ENCODE assay signal across 10 cellular contexts in the genomic region with DNA sequence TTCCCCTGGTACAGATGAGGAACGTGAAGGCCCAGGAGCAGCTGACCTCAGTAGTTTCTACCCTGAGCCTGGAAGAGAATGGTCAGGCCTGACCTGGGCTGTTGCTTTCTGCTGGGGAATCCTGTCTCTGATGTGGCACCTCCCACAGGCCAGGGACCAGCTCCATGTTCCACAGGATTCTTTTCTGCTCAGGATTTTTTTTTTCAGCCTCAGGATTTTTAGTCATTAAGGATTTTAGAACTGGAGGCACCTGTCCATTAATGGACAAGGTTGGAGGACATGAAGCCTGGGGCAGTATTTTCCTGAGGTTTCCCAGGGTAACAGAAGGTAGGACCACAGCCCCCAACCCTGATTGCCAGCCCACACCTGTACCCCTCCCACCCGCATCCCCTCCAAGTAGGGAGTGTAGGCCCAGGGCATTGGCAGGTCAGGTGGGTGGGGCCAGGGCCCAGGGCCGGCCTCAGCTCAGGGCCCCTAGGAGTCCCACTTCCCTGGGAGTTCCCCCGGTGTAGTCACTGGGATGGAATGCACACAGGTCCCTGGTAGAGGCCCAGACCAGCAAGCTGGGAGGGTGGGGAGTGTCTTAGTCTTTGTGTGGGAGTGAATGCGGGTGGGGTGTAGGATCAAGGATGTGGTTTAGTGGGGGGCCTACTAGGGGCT. TPM values are rescaled to one million over a fixed set of nuclear protein-coding genes. Genes with fewer than 3 reads are reported as not detected.
DNase-seq lines count a peak whose midpoint lies in the region; ATAC-seq, FAIRE-seq and TF ChIP-seq lines count a peak whose summit lies in the region.
"Had no signal": no experiment of that assay in that cellular context is flagged by ENCODE, and none has a peak within 500 bp of the region (broad histone marks: within the 10 kb centered on the region; RNA-seq: fewer than 3 reads in every experiment).

No MANE protein-coding gene starts in this region.

- H3K27me3 ChIP-seq in GM12878 (replicated peaks in 1 of 2; ENCODE audit: control insufficient read depth in 2 of 2, insufficient read depth in 2 of 2, low read length in 1 of 2) (no peaks in the 10 kb centered on the region), thyroid gland (no peaks in the 10 kb centered on the region)
- H3K27me3 ChIP-seq: SJCRH30 had no signal

- TF ChIP-seq CTCF in GM12878 (IDR thresholded peaks at IDR 0.05 in 2 of 3, conservative IDR thresholded peaks at IDR 0.05 in 1 of 3; ENCODE audit: control insufficient read depth in 2 of 3, extremely low read depth in 1 of 3, insufficient read depth in 1 of 3, low read depth in 3 of 3, low read length in 3 of 3) (no peak), thyroid gland (IDR thresholded peaks at IDR 0.05) (no peak)

- H3K79me2 ChIP-seq in GM12878 (ENCODE audit: control insufficient read depth, insufficient read depth, low read length) = no peaks in the 10 kb centered on the region

- no peak overlapping the region for H2AFZ ChIP-seq in GM12878 (ENCODE audit: control insufficient read depth, low read depth, low read length)

- TF ChIP-seq EP300 in GM12878 (IDR thresholded peaks at IDR 0.05; ENCODE audit: borderline replicate concordance in 1 of 2, control insufficient read depth in 1 of 2, low read depth in 2 of 2, low read length in 2 of 2) = no peak

- TF ChIP-seq RAD21 in GM12878 (IDR thresholded peaks at IDR 0.05; ENCODE audit: insufficient read depth, low read depth, low read length) = no peak

- RAD21 ChIA-PET in GM12878 (lab: Charles Lee; ENCODE audit: unreplicated experiment) = no interaction called here

- H3K4me2 ChIP-seq in GM12878 (ENCODE audit: control insufficient read depth, insufficient read depth) = no peak overlapping the region

- H3K9me3 ChIP-seq in GM12878 (replicated peaks; ENCODE audit: control insufficient read depth, insufficient read depth, low read length) (no peaks in the 10 kb centered on the region), thyroid gland (no peaks in the 10 kb centered on the region)
- H3K9me3 ChIP-seq: SJCRH30 had no signal

- SMC1A ChIA-PET in GM12878 (lab: Charles Lee; ENCODE audit: uncharacterized antibody, unreplicated experiment) = interaction anchor here (0.7 kb wide), 1 partner anchor 36 kb away, joined by 3 read pairs; no protein-coding TSS in a partner anchor

- H3K4me3 ChIP-seq in GM12878 (no peak overlapping the region), thyroid gland (replicated peaks in 1 of 3) (no peak overlapping the region)
- H3K4me3 ChIP-seq: SJCRH30 had no signal

- FAIRE-seq in GM12878 (lab: Jason Lieb, UNC) = no peak

- H3K27ac ChIP-seq in GM12878 (ENCODE audit: control insufficient read depth, insufficient read depth) (no peak overlapping the region), thyroid gland (no peak overlapping the region)
- H3K27ac ChIP-seq: SJCRH30 had no signal

- no TSS peak for BruUV-seq in GM12878 (replicated peaks; lab: Mats Ljungman, UMichigan)

- intact Hi-C loops in GM12878 (cut with micrococcal nuclease; ENCODE audit: unreplicated experiment) = no loop called here
- intact Hi-C loops in thyroid gland (cut with DNase I) = no loop called here

- DNase-seq in AG08395 (ENCODE audit: low spot score) = peak; percentile 91
- DNase-seq in HT1080 (ENCODE audit: low read depth) = peak; percentile 82
- no peak for DNase-seq in GM12878 (ENCODE audit: low read depth, low spot score)
- peak; percentile 95 for DNase-seq in kidney tubule cell (ENCODE audit: low spot score)
- no peak for DNase-seq in thyroid gland
- DNase-seq: glutamatergic neuron had no signal

- POLR2A ChIA-PET in GM12878 (lab: Charles Lee) = no interaction called here

- CTCF ChIA-PET in GM12878 (lab: Yijun Ruan, JAX) = no interaction called here

- 51% methylated on average over 5 of the region's 5 CpGs for WGBS in GM12878 (ENCODE audit: insufficient coverage, insufficient replicate concordance, low lambda C conversion rate, missing lambda C conversion rate)
- 60 to 85% methylated on average over 3 to 4 of the region's 5 CpGs for WGBS in thyroid gland, 2 donors

- H3K36me3 ChIP-seq in GM12878 (ENCODE audit: control insufficient read depth in 2 of 2, insufficient read depth in 2 of 2, low read length in 1 of 2) = no peaks in the 10 kb centered on the region
- H3K36me3 ChIP-seq in thyroid gland = no peaks in the 10 kb centered on the region
- H3K36me3 ChIP-seq: SJCRH30 had no signal

- ATAC-seq in GM12878 (peak; percentile 36; the same call in 2 of the 3 replicates), GM19455 (IDR thresholded peaks at IDR 0.05; ENCODE audit: unreplicated experiment) (no peak), HG02981 (IDR thresholded peaks at IDR 0.05; ENCODE audit: unreplicated experiment) (no peak), HG02884 (IDR thresholded peaks at IDR 0.05; ENCODE audit: unreplicated experiment) (no peak)

- H4K20me1 ChIP-seq in GM12878 (ENCODE audit: control insufficient read depth, insufficient read depth) = no peaks in the 10 kb centered on the region

- in situ Hi-C loops in GM12878 (cut with MboI) = no loop called here

- TF ChIP-seq POLR2A in GM12878 (IDR thresholded peaks at IDR 0.05; ENCODE audit: low read depth, low read length) = no peak
- TF ChIP-seq POLR2A in thyroid gland (IDR thresholded peaks at IDR 0.05) = no peak

- H3K4me1 ChIP-seq in GM12878 (ENCODE audit: control insufficient read depth, insufficient read depth, low read length) (peaks cover 36% of the 10 kb centered on the region), thyroid gland (no peaks in the 10 kb centered on the region)

- no peak overlapping the region for H3K9ac ChIP-seq in GM12878 (ENCODE audit: control insufficient read depth, insufficient read depth, low read length)

RNA-seq across cellular contexts. Expression of a gene that starts 16.1 kb away (rescaled TPM):
- total RNA-seq in HT1080 (2014; rRNA removed; shearing (Covaris generic)) = 0.14 and 0.50 TPM in 2 replicates
- polyA plus RNA-seq in HT1080 (2015; cell fraction: cytosol; rRNA removed) = 1.5 and 2.2 TPM in 2 replicates
- polyA plus RNA-seq in HT1080 (2015; cell fraction: nucleus; rRNA removed) = 0.30 and 0.49 TPM in 2 replicates
- total RNA-seq in GM12878 (2013; cell fraction: nucleolus; rRNA removed) = not detected in 2 replicates
- total RNA-seq in GM12878 (2014; rRNA removed) (9.8 and 10.5 TPM in 2 replicates), GM12878 (2014; rRNA removed; fragmentation: Illumina TruSeq; extraction: Trizol) (2.7 TPM in 2 replicates), GM12878 (2021) (6.3 and 8.0 TPM in 2 replicates), thyroid gland (10 to 100 TPM in 1 of 4 donors, 1 to 10 TPM in 3; 4.1 to 12.1 (median 5.7) TPM)
- polyA plus RNA-seq in GM12878 (2011; ENCODE audit: low read depth) = 2.3 TPM
- polyA plus RNA-seq in GM12878 (2011; rRNA removed) (0.16 and 0.33 TPM in 2 replicates), GM12878 (2014; fragmentation: Illumina TruSeq; extraction: Trizol) (1.6 TPM in 1 of 2 replicates, not detected in the other), GM12878 (2014; fragmentation: Nextera tagmentation; extraction: Ambion mirVana) (1 to 10 TPM; 1.4 to 1.5 TPM), GM12878 (2014; rRNA removed) (7.5 TPM in 2 replicates), GM12878 (2016; fragmentation: Nextera tagmentation; extraction: Ambion mirVana) (1 to 10 TPM; 5.1 to 5.6 TPM)
- 1.0 and 1.1 TPM in 2 replicates for polyA plus RNA-seq in GM12878 (2011; cell fraction: cytosol; rRNA removed)
- 0.70 and 1.0 TPM in 2 replicates for polyA plus RNA-seq in GM12878 (2011; cell fraction: nucleus; rRNA removed)
- 2.5 and 3.6 TPM in 2 replicates for polyA plus RNA-seq in GM12878 (2012)
- not detected in 2 replicates for polyA minus RNA-seq in GM12878 (2011; rRNA and poly(A)+ RNA removed)
- not detected in 2 replicates for polyA minus RNA-seq in GM12878 (2011; cell fraction: cytosol; rRNA and poly(A)+ RNA removed)
- polyA minus RNA-seq in GM12878 (2011; cell fraction: nucleus; rRNA and poly(A)+ RNA removed) = not detected in 2 replicates

RNA-seq across cellular contexts. Expression of a gene that starts 16.6 kb away (rescaled TPM):
- 22.5 and 34.6 TPM in 2 replicates for total RNA-seq in HT1080 (2014; rRNA removed; shearing (Covaris generic))
- 23.0 and 24.4 TPM in 2 replicates for polyA plus RNA-seq in HT1080 (2015; cell fraction: cytosol; rRNA removed)
- polyA plus RNA-seq in HT1080 (2015; cell fraction: nucleus; rRNA removed) = 13.7 and 16.5 TPM in 2 replicates
- total RNA-seq in GM12878 (2013; cell fraction: nucleolus; rRNA removed) = 32.5 and 52.1 TPM in 2 replicates
- 20.6 and 22.3 TPM in 2 replicates for total RNA-seq in GM12878 (2014; rRNA removed)
- total RNA-seq in GM12878 (2014; rRNA removed; fragmentation: Illumina TruSeq; extraction: Trizol) = 9.9 and 11.8 TPM in 2 replicates
- 26.2 and 26.5 TPM in 2 replicates for total RNA-seq in GM12878 (2021)
- polyA plus RNA-seq in GM12878 (2011; ENCODE audit: low read depth) = 4.2 TPM
- 12.1 and 16.5 TPM in 2 replicates for polyA plus RNA-seq in GM12878 (2011; rRNA removed)
- 22.5 and 34.9 TPM in 2 replicates for polyA plus RNA-seq in GM12878 (2011; cell fraction: cytosol; rRNA removed)
- 15.9 and 25.4 TPM in 2 replicates for polyA plus RNA-seq in GM12878 (2011; cell fraction: nucleus; rRNA removed)
- polyA plus RNA-seq in GM12878 (2012) = 10.8 and 11.2 TPM in 2 replicates
- polyA plus RNA-seq in GM12878 (2014; fragmentation: Illumina TruSeq; extraction: Trizol) = 5.3 and 11.9 TPM in 2 replicates
- 10 to 100 TPM in 1 of 2 experiments, 1 to 10 TPM in 1; 3.6 to 10.8 TPM for polyA plus RNA-seq in GM12878 (2014; fragmentation: Nextera tagmentation; extraction: Ambion mirVana)
- 29.1 and 30.8 TPM in 2 replicates for polyA plus RNA-seq in GM12878 (2014; rRNA removed)
- polyA plus RNA-seq in GM12878 (2016; fragmentation: Nextera tagmentation; extraction: Ambion mirVana) = 10 to 100 TPM; 22.1 to 26.4 TPM
- polyA minus RNA-seq in GM12878 (2011; rRNA and poly(A)+ RNA removed) = 10.9 and 19.5 TPM in 2 replicates
- 7.1 and 9.0 TPM in 2 replicates for polyA minus RNA-seq in GM12878 (2011; cell fraction: cytosol; rRNA and poly(A)+ RNA removed)
- polyA minus RNA-seq in GM12878 (2011; cell fraction: nucleus; rRNA and poly(A)+ RNA removed) = 5.9 and 15.7 TPM in 2 replicates
- 10 to 100 TPM; 28.4 to 48.5 (median 38.3) TPM for total RNA-seq in thyroid gland

RNA-seq across cellular contexts. Expression of a gene that starts 24.7 kb away (rescaled TPM):
- total RNA-seq in HT1080 (2014; rRNA removed; shearing (Covaris generic)) = 304 and 404 TPM in 2 replicates
- polyA plus RNA-seq in HT1080 (2015; cell fraction: cytosol; rRNA removed) = 423 and 488 TPM in 2 replicates
- 188 and 206 TPM in 2 replicates for polyA plus RNA-seq in HT1080 (2015; cell fraction: nucleus; rRNA removed)
- 4.2 and 6.8 TPM in 2 replicates for total RNA-seq in GM12878 (2013; cell fraction: nucleolus; rRNA removed)
- total RNA-seq in GM12878 (2014; rRNA removed) (41.3 and 50.5 TPM in 2 replicates), GM12878 (2014; rRNA removed; fragmentation: Illumina TruSeq; extraction: Trizol) (4.9 and 6.6 TPM in 2 replicates), GM12878 (2021) (25.8 and 31.6 TPM in 2 replicates), thyroid gland (100 to 1,000 TPM in 3 of 4 donors, 10 to 100 TPM in 1; 87.4 to 234 (median 170) TPM)
- polyA plus RNA-seq in GM12878 (2011; ENCODE audit: low read depth) = 6.8 TPM
- polyA plus RNA-seq in GM12878 (2011; rRNA removed) (6.1 and 11.7 TPM in 2 replicates), GM12878 (2014; fragmentation: Illumina TruSeq; extraction: Trizol) (1.4 TPM in 1 of 2 replicates, not detected in the other), GM12878 (2014; fragmentation: Nextera tagmentation; extraction: Ambion mirVana) (1 to 10 TPM; 1.8 to 3.4 TPM), GM12878 (2014; rRNA removed) (41.1 and 46.8 TPM in 2 replicates), GM12878 (2016; fragmentation: Nextera tagmentation; extraction: Ambion mirVana) (10 to 100 TPM; 27.1 to 30.8 TPM)
- 23.6 and 34.9 TPM in 2 replicates for polyA plus RNA-seq in GM12878 (2011; cell fraction: cytosol; rRNA removed)
- 19.5 and 31.3 TPM in 2 replicates for polyA plus RNA-seq in GM12878 (2011; cell fraction: nucleus; rRNA removed)
- 14.1 and 30.7 TPM in 2 replicates for polyA plus RNA-seq in GM12878 (2012)
- polyA minus RNA-seq in GM12878 (2011; rRNA and poly(A)+ RNA removed) = 1.7 and 11.1 TPM in 2 replicates
- polyA minus RNA-seq in GM12878 (2011; cell fraction: cytosol; rRNA and poly(A)+ RNA removed) = 3.7 and 5.5 TPM in 2 replicates
- 3.1 and 6.0 TPM in 2 replicates for polyA minus RNA-seq in GM12878 (2011; cell fraction: nucleus; rRNA and poly(A)+ RNA removed)

RNA-seq across cellular contexts. Expression of a gene that starts 37.4 kb away (rescaled TPM):
- 0.39 and 0.97 TPM in 2 replicates for total RNA-seq in HT1080 (2014; rRNA removed; shearing (Covaris generic))
- polyA plus RNA-seq in HT1080 (2015; cell fraction: cytosol; rRNA removed) = 3.2 and 5.3 TPM in 2 replicates
- polyA plus RNA-seq in HT1080 (2015; cell fraction: nucleus; rRNA removed) = 1.8 and 2.2 TPM in 2 replicates
- 2.4 and 2.7 TPM in 2 replicates for total RNA-seq in GM12878 (2013; cell fraction: nucleolus; rRNA removed)
- total RNA-seq in GM12878 (2014; rRNA removed) (2.8 and 3.4 TPM in 2 replicates), GM12878 (2014; rRNA removed; fragmentation: Illumina TruSeq; extraction: Trizol) (3.7 and 3.8 TPM in 2 replicates), GM12878 (2021) (2.6 and 3.5 TPM in 2 replicates), thyroid gland (10 to 100 TPM in 1 of 4 donors, 1 to 10 TPM in 3; 4.4 to 11.4 (median 5.8) TPM)
- 2.8 TPM for polyA plus RNA-seq in GM12878 (2011; ENCODE audit: low read depth)
- polyA plus RNA-seq in GM12878 (2011; rRNA removed) (2.2 TPM in 2 replicates), GM12878 (2014; fragmentation: Illumina TruSeq; extraction: Trizol) (4.8 and 5.6 TPM in 2 replicates), GM12878 (2014; fragmentation: Nextera tagmentation; extraction: Ambion mirVana) (under 1 TPM; 0.39 to 0.80 TPM), GM12878 (2014; rRNA removed) (4.5 and 4.9 TPM in 2 replicates), GM12878 (2016; fragmentation: Nextera tagmentation; extraction: Ambion mirVana) (1 to 10 TPM; 3.9 to 4.4 TPM)
- polyA plus RNA-seq in GM12878 (2011; cell fraction: cytosol; rRNA removed) = 2.9 and 3.4 TPM in 2 replicates
- 1.7 TPM in 2 replicates for polyA plus RNA-seq in GM12878 (2011; cell fraction: nucleus; rRNA removed)
- 3.8 TPM in 2 replicates for polyA plus RNA-seq in GM12878 (2012)
- 2.5 and 3.7 TPM in 2 replicates for polyA minus RNA-seq in GM12878 (2011; rRNA and poly(A)+ RNA removed)
- polyA minus RNA-seq in GM12878 (2011; cell fraction: cytosol; rRNA and poly(A)+ RNA removed) = 1.4 TPM in 1 of 2 replicates, not detected in the other
- 0.24 TPM in 1 of 2 replicates, not detected in the other for polyA minus RNA-seq in GM12878 (2011; cell fraction: nucleus; rRNA and poly(A)+ RNA removed)

Comparison
In these comparisons a context has a peak if more than half of its experiments do, and no peak if none do; other contexts are left out.
1. DNase-seq: peak in AG08395 (single experiment), HT1080 (single experiment) and kidney tubule cell (single experiment); none in GM12878 (single experiment) and thyroid gland (0 of 2).